In the genomic region with DNA sequence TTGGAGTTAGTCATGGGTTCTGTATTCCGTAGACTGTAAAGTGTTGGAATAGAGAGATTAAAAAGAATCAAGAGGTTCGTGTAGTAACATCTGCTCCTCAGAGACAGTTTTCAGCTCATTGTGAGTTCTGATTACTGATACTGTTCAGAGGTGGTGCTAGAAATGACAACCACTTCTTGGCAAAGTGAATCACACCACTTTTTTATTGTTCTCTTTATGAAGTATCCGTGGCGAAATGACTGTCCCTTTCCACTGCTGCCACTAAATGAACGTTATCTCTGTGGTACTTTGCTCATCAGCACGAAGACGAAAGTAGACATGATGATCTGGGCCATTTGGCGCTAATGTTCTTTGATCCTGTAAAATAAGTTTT, we compare ENCODE assay signal across 8 cellular contexts. TPM values are rescaled to one million over a fixed set of nuclear protein-coding genes. Genes with fewer than 3 reads are reported as not detected.
A peak's percentile ranks its signal among the peaks of the same experiment; 100 is the strongest.
DNase-seq lines count a peak whose midpoint lies in the region; ATAC-seq and TF ChIP-seq lines count a peak whose summit lies in the region.

No MANE protein-coding gene starts in this region.

- no peak for TF ChIP-seq CTCF in 22Rv1 (IDR thresholded peaks at IDR 0.05)
- no peak for TF ChIP-seq CTCF in HFF-Myc (IDR thresholded peaks at IDR 0.05; ENCODE audit: low read depth, low read length, missing control alignments)

- peak overlapping the region; percentile 57 for H3K4me3 ChIP-seq in HFF-Myc (replicated peaks; ENCODE audit: low read depth, low read length)
- H3K4me3 ChIP-seq in mesenchymal stem cell (ENCODE audit: insufficient read depth in 1 of 2, low read depth in 1 of 2, low read length in 2 of 2): peak overlapping the region; percentile 89 to 91

- peaks cover 6 to 23% of the 10 kb centered on the region in 2 experiments for H3K36me3 ChIP-seq in mesenchymal stem cell (ENCODE audit: control insufficient read depth in 1 of 2, insufficient read depth in 2 of 2, low read depth in 1 of 2, low read length in 2 of 2)

- no peak overlapping the region for H2BK12ac ChIP-seq in mesenchymal stem cell (ENCODE audit: low read length in 2 of 2)

- H3K27ac ChIP-seq in 22Rv1: peak overlapping the region; percentile 64
- H3K27ac ChIP-seq in mesenchymal stem cell (ENCODE audit: low read length, poor library complexity, severe bottlenecking): no peak overlapping the region

- H3K27me3 Mint-ChIP-seq in activated naive CD8-positive, alpha-beta T cell treated with anti-CD3 and anti-CD28 coated beads, Interleukin-2, amount 50 U/mL, for 24 hours: peaks cover 23% of the 10 kb centered on the region

- no peak overlapping the region for H2BK5ac ChIP-seq in mesenchymal stem cell (ENCODE audit: low read depth, low read length, poor library complexity, severe bottlenecking)

- peak overlapping the region; percentile 87 for H3K9ac ChIP-seq in mesenchymal stem cell (ENCODE audit: low read length)

- DNase-seq in HFF-Myc (ENCODE audit: extremely low read depth, low read depth) (no peak), mesenchymal stem cell (no peak), NK-92 (lab: John Stamatoyannopoulos, UW; ENCODE audit: unreplicated experiment) (no peak), foreskin melanocyte (no peak)
- peak; percentile 15 for DNase-seq in activated naive CD8-positive, alpha-beta T cell treated with anti-CD3 and anti-CD28 coated beads, Interleukin-2, amount 50 U/mL, for 24 hours

- H4K8ac ChIP-seq in mesenchymal stem cell (ENCODE audit: low read length): no peak overlapping the region

- no peak overlapping the region for H3K23ac ChIP-seq in mesenchymal stem cell (ENCODE audit: low read length in 2 of 2)

- no peak overlapping the region for H3K14ac ChIP-seq in mesenchymal stem cell (ENCODE audit: low read length in 2 of 2)

- H3K36me3 Mint-ChIP-seq in activated naive CD8-positive, alpha-beta T cell treated with anti-CD3 and anti-CD28 coated beads, Interleukin-2, amount 50 U/mL, for 24 hours (ENCODE audit: low read depth): peaks cover 25% of the 10 kb centered on the region

- peaks cover 32% of the 10 kb centered on the region for H3K4me1 Mint-ChIP-seq in activated naive CD8-positive, alpha-beta T cell treated with anti-CD3 and anti-CD28 coated beads, Interleukin-2, amount 50 U/mL, for 24 hours

- H2BK120ac ChIP-seq in mesenchymal stem cell (ENCODE audit: low read depth, low read length): no peak overlapping the region

- H3K27ac Mint-ChIP-seq in activated naive CD8-positive, alpha-beta T cell treated with anti-CD3 and anti-CD28 coated beads, Interleukin-2, amount 50 U/mL, for 24 hours: peak overlapping the region; percentile 87

- H3K4me1 ChIP-seq in mesenchymal stem cell (ENCODE audit: control insufficient read depth, insufficient read depth, low read depth, low read length): peaks cover 2% of the 10 kb centered on the region

- ATAC-seq in activated naive CD8-positive, alpha-beta T cell treated with anti-CD3 and anti-CD28 coated beads, Interleukin-2, amount 50 U/mL, for 24 hours: peak; percentile 37
- ATAC-seq in HG03457 (IDR thresholded peaks at IDR 0.05; ENCODE audit: unreplicated experiment) (no peak), GM18498 (IDR thresholded peaks at IDR 0.05; ENCODE audit: unreplicated experiment) (no peak)

- H2BK15ac ChIP-seq in mesenchymal stem cell (ENCODE audit: low read depth, poor library complexity, severe bottlenecking): no peak overlapping the region

- peaks cover 5% of the 10 kb centered on the region for H3K9me3 ChIP-seq in mesenchymal stem cell (ENCODE audit: control insufficient read depth, low read length)

- 66% methylated on average over 8 of the region's 8 CpGs for WGBS in mesenchymal stem cell

- peaks cover 0 to 12% of the 10 kb centered on the region in 2 experiments for H3K27me3 ChIP-seq in mesenchymal stem cell (ENCODE audit: control insufficient read depth in 1 of 2, insufficient read depth in 1 of 2, low read length in 2 of 2)

- peak overlapping the region; percentile 67 for H3K4me2 ChIP-seq in mesenchymal stem cell (ENCODE audit: low read length, poor library complexity, severe bottlenecking)

- peak overlapping the region; percentile 93 for H3K4me3 Mint-ChIP-seq in activated naive CD8-positive, alpha-beta T cell treated with anti-CD3 and anti-CD28 coated beads, Interleukin-2, amount 50 U/mL, for 24 hours

- no peak overlapping the region for H4K91ac ChIP-seq in mesenchymal stem cell (ENCODE audit: low read length)

- no peak overlapping the region for H3K4ac ChIP-seq in mesenchymal stem cell (ENCODE audit: low read depth in 1 of 2, low read length in 2 of 2)

- H3K79me1 ChIP-seq in mesenchymal stem cell (replicated peaks; ENCODE audit: low read length, poor library complexity, severe bottlenecking): peaks cover 18% of the 10 kb centered on the region

- no peak overlapping the region for H2AK5ac ChIP-seq in mesenchymal stem cell (ENCODE audit: low read length, severe bottlenecking)

- no peaks in the 10 kb centered on the region for H3K9me3 Mint-ChIP-seq in activated naive CD8-positive, alpha-beta T cell treated with anti-CD3 and anti-CD28 coated beads, Interleukin-2, amount 50 U/mL, for 24 hours

- no peak overlapping the region for H3K18ac ChIP-seq in mesenchymal stem cell (ENCODE audit: low read depth in 1 of 2, low read length in 2 of 2)

- no peak overlapping the region for H2AFZ ChIP-seq in mesenchymal stem cell (ENCODE audit: low read depth, low read length)

RNA-seq across cellular contexts. Expression of gene RPP30, which starts 0.9 kb away (rescaled TPM):
- 40.3 TPM for polyA plus RNA-seq in mesenchymal stem cell (2013, experiment 1 of 2)
- 41.5 TPM for polyA plus RNA-seq in mesenchymal stem cell (2013, experiment 2 of 2)

RNA-seq across cellular contexts. Expression of gene HTR7, which starts 14.8 kb away (rescaled TPM):
- polyA plus RNA-seq in mesenchymal stem cell (2013, experiment 1 of 2): 1.3 TPM
- polyA plus RNA-seq in mesenchymal stem cell (2013, experiment 2 of 2): 1.2 TPM

RNA-seq across cellular contexts. Expression of gene ANKRD1, which starts 48.3 kb away (rescaled TPM):
- 70.3 TPM for polyA plus RNA-seq in mesenchymal stem cell (2013, experiment 1 of 2)
- polyA plus RNA-seq in mesenchymal stem cell (2013, experiment 2 of 2): 68.3 TPM
